1 cellular context compared by ENCODE assay signal in the genomic region with DNA sequence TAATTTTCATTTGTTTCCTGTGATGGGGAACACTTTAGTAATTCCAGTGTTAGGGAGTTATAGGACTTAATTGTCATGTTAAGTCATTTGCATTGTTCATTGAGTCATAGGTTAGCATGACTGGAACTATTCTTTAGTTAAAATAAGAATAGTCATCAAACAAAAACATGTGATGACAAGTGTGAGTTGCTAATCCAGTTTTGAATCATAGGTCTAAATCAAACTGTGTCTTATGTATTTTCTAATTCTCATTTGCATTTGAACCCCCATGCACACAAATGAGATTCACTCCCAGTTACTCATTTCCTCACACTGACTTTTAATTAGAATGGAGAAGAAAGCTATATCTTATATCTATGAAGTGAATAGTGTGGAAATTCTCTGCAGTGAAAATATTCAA.
TF ChIP-seq lines count a peak whose summit lies in the region.

No MANE protein-coding gene starts in this region.

TF ChIP-seq in GM23338, 12 proteins besides CTCF, POLR2A, EP300 and RAD21 (continued from another document):
- TF ChIP-seq, protein P1, sequence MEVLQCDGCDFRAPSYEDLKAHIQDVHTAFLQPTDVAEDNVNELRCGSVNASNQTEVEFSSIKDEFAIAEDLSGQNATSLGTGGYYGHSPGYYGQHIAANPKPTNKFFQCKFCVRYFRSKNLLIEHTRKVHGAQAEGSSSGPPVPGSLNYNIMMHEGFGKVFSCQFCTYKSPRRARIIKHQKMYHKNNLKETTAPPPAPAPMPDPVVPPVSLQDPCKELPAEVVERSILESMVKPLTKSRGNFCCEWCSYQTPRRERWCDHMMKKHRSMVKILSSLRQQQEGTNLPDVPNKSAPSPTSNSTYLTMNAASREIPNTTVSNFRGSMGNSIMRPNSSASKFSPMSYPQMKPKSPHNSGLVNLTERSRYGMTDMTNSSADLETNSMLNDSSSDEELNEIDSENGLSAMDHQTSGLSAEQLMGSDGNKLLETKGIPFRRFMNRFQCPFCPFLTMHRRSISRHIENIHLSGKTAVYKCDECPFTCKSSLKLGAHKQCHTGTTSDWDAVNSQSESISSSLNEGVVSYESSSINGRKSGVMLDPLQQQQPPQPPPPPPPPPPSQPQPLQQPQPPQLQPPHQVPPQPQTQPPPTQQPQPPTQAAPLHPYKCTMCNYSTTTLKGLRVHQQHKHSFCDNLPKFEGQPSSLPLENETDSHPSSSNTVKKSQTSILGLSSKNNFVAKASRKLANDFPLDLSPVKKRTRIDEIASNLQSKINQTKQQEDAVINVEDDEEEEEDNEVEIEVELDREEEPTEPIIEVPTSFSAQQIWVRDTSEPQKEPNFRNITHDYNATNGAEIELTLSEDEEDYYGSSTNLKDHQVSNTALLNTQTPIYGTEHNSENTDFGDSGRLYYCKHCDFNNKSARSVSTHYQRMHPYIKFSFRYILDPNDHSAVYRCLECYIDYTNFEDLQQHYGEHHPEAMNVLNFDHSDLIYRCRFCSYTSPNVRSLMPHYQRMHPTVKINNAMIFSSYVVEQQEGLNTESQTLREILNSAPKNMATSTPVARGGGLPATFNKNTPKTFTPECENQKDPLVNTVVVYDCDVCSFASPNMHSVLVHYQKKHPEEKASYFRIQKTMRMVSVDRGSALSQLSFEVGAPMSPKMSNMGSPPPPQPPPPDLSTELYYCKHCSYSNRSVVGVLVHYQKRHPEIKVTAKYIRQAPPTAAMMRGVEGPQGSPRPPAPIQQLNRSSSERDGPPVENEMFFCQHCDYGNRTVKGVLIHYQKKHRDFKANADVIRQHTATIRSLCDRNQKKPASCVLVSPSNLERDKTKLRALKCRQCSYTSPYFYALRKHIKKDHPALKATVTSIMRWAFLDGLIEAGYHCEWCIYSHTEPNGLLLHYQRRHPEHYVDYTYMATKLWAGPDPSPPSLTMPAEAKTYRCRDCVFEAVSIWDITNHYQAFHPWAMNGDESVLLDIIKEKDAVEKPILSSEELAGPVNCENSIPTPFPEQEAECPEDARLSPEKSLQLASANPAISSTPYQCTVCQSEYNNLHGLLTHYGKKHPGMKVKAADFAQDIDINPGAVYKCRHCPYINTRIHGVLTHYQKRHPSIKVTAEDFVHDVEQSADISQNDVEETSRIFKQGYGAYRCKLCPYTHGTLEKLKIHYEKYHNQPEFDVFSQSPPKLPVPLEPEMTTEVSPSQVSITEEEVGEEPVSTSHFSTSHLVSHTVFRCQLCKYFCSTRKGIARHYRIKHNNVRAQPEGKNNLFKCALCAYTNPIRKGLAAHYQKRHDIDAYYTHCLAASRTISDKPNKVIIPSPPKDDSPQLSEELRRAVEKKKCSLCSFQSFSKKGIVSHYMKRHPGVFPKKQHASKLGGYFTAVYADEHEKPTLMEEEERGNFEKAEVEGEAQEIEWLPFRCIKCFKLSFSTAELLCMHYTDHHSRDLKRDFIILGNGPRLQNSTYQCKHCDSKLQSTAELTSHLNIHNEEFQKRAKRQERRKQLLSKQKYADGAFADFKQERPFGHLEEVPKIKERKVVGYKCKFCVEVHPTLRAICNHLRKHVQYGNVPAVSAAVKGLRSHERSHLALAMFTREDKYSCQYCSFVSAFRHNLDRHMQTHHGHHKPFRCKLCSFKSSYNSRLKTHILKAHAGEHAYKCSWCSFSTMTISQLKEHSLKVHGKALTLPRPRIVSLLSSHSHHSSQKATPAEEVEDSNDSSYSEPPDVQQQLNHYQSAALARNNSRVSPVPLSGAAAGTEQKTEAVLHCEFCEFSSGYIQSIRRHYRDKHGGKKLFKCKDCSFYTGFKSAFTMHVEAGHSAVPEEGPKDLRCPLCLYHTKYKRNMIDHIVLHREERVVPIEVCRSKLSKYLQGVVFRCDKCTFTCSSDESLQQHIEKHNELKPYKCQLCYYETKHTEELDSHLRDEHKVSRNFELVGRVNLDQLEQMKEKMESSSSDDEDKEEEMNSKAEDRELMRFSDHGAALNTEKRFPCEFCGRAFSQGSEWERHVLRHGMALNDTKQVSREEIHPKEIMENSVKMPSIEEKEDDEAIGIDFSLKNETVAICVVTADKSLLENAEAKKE (CRISPR knock-in tag; IDR thresholded peaks at IDR 0.05) = no peak
- no peak for TF ChIP-seq JUNB (IDR thresholded peaks at IDR 0.05; ENCODE audit: unreplicated experiment)
TF ChIP-seq in GM23338: peak in this region for 0.
